In the genomic region with DNA sequence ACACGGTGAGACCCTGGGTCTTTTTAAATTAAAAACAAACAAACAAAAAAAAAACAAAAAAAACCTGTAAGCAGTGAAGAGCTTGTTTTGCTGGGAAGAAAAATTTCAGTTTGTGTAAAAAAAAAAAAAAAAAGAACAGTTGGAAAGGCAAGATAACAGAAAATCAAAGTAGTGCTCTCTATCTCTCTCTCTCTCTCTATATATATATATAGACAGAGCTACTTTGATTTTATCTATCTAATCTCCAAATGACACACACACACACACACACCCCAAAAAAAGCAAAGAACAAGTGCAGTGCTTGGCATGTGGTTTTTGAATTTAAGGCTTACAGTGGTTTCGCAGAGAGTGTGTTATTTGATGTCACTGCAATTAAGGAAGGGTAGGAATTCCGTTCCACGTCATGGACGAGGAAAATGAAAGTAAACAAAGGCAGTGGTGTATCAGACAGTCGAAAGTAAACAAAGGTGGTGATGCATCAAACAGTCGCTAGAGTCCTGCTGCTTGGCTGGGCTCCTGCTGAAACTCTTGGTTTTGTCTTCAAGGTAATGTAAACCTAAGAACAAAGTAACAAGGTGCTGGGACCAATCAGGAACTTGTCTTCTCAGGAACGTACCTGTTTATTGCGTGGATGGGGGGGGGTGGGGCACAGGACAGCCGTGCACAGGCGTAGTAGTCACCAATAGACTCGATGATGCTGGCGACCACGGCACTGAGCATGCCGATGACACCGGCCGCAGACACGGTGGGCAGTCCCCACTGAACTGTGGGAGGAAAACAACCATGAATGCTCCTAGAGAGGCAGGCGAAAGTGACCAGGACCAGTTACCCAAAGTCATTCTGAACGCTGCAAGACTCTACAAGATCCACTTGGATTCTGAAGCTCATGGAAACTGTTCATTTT, we compare ENCODE assay signal across 11 cellular contexts. TPM values are rescaled to one million over a fixed set of nuclear protein-coding genes. Genes with fewer than 3 reads are reported as not detected.
DNase-seq lines count a peak whose midpoint lies in the region; ATAC-seq and TF ChIP-seq lines count a peak whose summit lies in the region.
"Had no signal": no experiment of that assay in that cellular context is flagged by ENCODE, and none has a peak within 500 bp of the region (broad histone marks: within the 10 kb centered on the region; RNA-seq: fewer than 3 reads in every experiment).

No MANE protein-coding gene starts in this region.

- H3K36me3 ChIP-seq in RWPE2 (ENCODE audit: low read depth) = peaks cover 22% of the 10 kb centered on the region
- H3K36me3 ChIP-seq: neural progenitor cell had no signal

- no peak overlapping the region for H3K4me3 ChIP-seq in RWPE2 (ENCODE audit: severe bottlenecking)
- H3K4me3 ChIP-seq in fibroblast of villous mesenchyme (ENCODE audit: low read depth, low read length) = no peak overlapping the region
- H3K4me3 ChIP-seq: dorsolateral prefrontal cortex, neural progenitor cell, thoracic aorta had no signal

- DNase-seq in DMS53 treated with DMSO at 0.1 percent for 48 hours (lab: John Stamatoyannopoulos, UW; ENCODE audit: unreplicated experiment) = peak; percentile 59
- DNase-seq in RWPE2 (ENCODE audit: low spot score) = no peak
- DNase-seq in fibroblast of villous mesenchyme (ENCODE audit: low read depth) = peak; percentile 70
- no peak for DNase-seq in GM19238 (ENCODE audit: insufficient read length, low spot score)
- DNase-seq in KBM-7 = no peak
- DNase-seq: dorsolateral prefrontal cortex had no signal

- no peaks in the 10 kb centered on the region for H3K27me3 ChIP-seq in RWPE2 (ENCODE audit: insufficient read depth, poor library complexity, severe bottlenecking)
- H3K27me3 ChIP-seq: dorsolateral prefrontal cortex, neural progenitor cell had no signal

- no peaks in the 10 kb centered on the region for H3K9me3 ChIP-seq in RWPE2 (ENCODE audit: severe bottlenecking)
- H3K9me3 ChIP-seq: thoracic aorta had no signal

- peak overlapping the region; percentile 55 for H3K27ac ChIP-seq in 22Rv1
- no peak overlapping the region for H3K27ac ChIP-seq in RWPE2 (ENCODE audit: poor library complexity, severe bottlenecking)
- H3K27ac ChIP-seq: neural progenitor cell, thoracic aorta had no signal

- ATAC-seq in RWPE2 (ENCODE audit: low read depth) = peak; percentile 85
- no peak for ATAC-seq in HG03139 (IDR thresholded peaks at IDR 0.05; ENCODE audit: unreplicated experiment)
- ATAC-seq in GM18498 (IDR thresholded peaks at IDR 0.05; ENCODE audit: unreplicated experiment) = no peak

- TF ChIP-seq CTCF in 22Rv1 (IDR thresholded peaks at IDR 0.05) (no peak), RWPE2 (IDR thresholded peaks at IDR 0.05; ENCODE audit: poor library complexity, severe bottlenecking) (no peak), fibroblast of villous mesenchyme (IDR thresholded peaks at IDR 0.05; ENCODE audit: insufficient read depth, low read depth, low read length) (no peak)

- no peaks in the 10 kb centered on the region for H3K4me1 ChIP-seq in RWPE2 (ENCODE audit: insufficient read depth, poor library complexity, severe bottlenecking)

- in situ Hi-C loops in KBM-7 (cut with MboI; ENCODE audit: low pct_unique_long_range_greater_than_20kb, low sequenced_read_pairs) = no loop called here

RNA-seq across cellular contexts. Expression of gene RASSF2, which starts 46.1 kb away (rescaled TPM):
- 1.9 and 2.2 TPM in 2 replicates for total RNA-seq in fibroblast of villous mesenchyme

Comparison
In these comparisons a context has a peak if more than half of its experiments do, and no peak if none do; other contexts are left out.
1. DNase-seq: peak in DMS53 treated with DMSO at 0.1 percent for 48 hours (single experiment) and fibroblast of villous mesenchyme (single experiment); none in RWPE2 (single experiment), GM19238 (single experiment) and KBM-7 (single experiment).